Comparison of ENCODE assay signal across 13 cellular contexts in genomic region chr5:14726066-14726838, GRCh38.
DNase-seq lines count a peak whose midpoint lies in the region; ATAC-seq and TF ChIP-seq lines count a peak whose summit lies in the region.
"Had no signal": no experiment of that assay in that cellular context is flagged by ENCODE, and none has a peak within 500 bp of the region (broad histone marks: within the 10 kb centered on the region; RNA-seq: fewer than 3 reads in every experiment).

No MANE protein-coding gene starts in this region.

- no peak overlapping the region for H3K4me3 ChIP-seq in choroid plexus epithelial cell (ENCODE audit: low read depth, low read length)
- H3K4me3 ChIP-seq: tibial nerve had no signal

- CTCF ChIA-PET in activated CD8-positive, alpha-beta T cell treated with anti-CD3 and anti-CD28 coated beads for 36 hours (lab: Charles Lee), result interaction anchor here (0.8 to 5.7 kb wide), 43 partner anchors 7 to 374 kb away, joined by 3 to 123 read pairs (median 5); partner anchors contain the start of gene ANKH

- DNase-seq in A172 (ENCODE audit: low spot score) (peak; percentile 18), M059J (ENCODE audit: low read depth) (peak; percentile 80), choroid plexus epithelial cell (ENCODE audit: low read depth) (peak; percentile 73), islet precursor cell (peak; percentile 84), left lobe of liver (ENCODE audit: low spot score) (no peak)
- DNase-seq in activated CD8-positive, alpha-beta T cell treated with anti-CD3 and anti-CD28 coated beads for 36 hours, result no peak
- DNase-seq: ACHN; activated CD4-positive, alpha-beta T cell treated with anti-CD3 and anti-CD28 coated beads, Interleukin-2, amount 10 ng/mL, durations not matched to agents 24 days and 14 days; DMS153; naive thymus-derived CD4-positive, alpha-beta T cell had no signal

- H3K27ac Mint-ChIP-seq in activated CD8-positive, alpha-beta T cell treated with anti-CD3 and anti-CD28 coated beads for 36 hours, result no peak overlapping the region
- H3K27ac Mint-ChIP-seq: activated CD4-positive, alpha-beta T cell treated with anti-CD3 and anti-CD28 coated beads, Interleukin-2, amount 10 ng/mL, durations not matched to agents 24 days and 14 days had no signal

- H3K4me1 Mint-ChIP-seq in activated CD8-positive, alpha-beta T cell treated with anti-CD3 and anti-CD28 coated beads for 36 hours (ENCODE audit: low read depth), result peaks cover 9% of the 10 kb centered on the region

- no peak for TF ChIP-seq CTCF in choroid plexus epithelial cell (conservative IDR thresholded peaks at IDR 0.05; ENCODE audit: low read depth, low read length)
- TF ChIP-seq CTCF in activated CD8-positive, alpha-beta T cell treated with anti-CD3 and anti-CD28 coated beads for 36 hours (IDR thresholded peaks at IDR 0.05), result no peak

- no peaks in the 10 kb centered on the region for H3K9me3 Mint-ChIP-seq in activated CD8-positive, alpha-beta T cell treated with anti-CD3 and anti-CD28 coated beads for 36 hours
- H3K9me3 Mint-ChIP-seq: activated CD4-positive, alpha-beta T cell treated with anti-CD3 and anti-CD28 coated beads, Interleukin-2, amount 10 ng/mL, durations not matched to agents 24 days and 14 days; naive thymus-derived CD4-positive, alpha-beta T cell had no signal

- H3K36me3 Mint-ChIP-seq in activated CD8-positive, alpha-beta T cell treated with anti-CD3 and anti-CD28 coated beads for 36 hours (ENCODE audit: low read depth), result peaks cover 27% of the 10 kb centered on the region

- ATAC-seq in HG03442 (IDR thresholded peaks at IDR 0.05; ENCODE audit: unreplicated experiment) (no peak), HG03457 (IDR thresholded peaks at IDR 0.05; ENCODE audit: unreplicated experiment) (no peak), left lobe of liver (no peak)
- ATAC-seq in activated CD8-positive, alpha-beta T cell treated with anti-CD3 and anti-CD28 coated beads for 36 hours, result no peak
- ATAC-seq: naive thymus-derived CD4-positive, alpha-beta T cell had no signal

- intact Hi-C loops in activated CD8-positive, alpha-beta T cell treated with anti-CD3 and anti-CD28 coated beads for 36 hours (cut with micrococcal nuclease), result loop anchor here (5.0 kb wide), 1 partner anchor 146 kb away; the partner anchor contains the start of gene ANKH

- no peaks in the 10 kb centered on the region for H3K27me3 Mint-ChIP-seq in activated CD8-positive, alpha-beta T cell treated with anti-CD3 and anti-CD28 coated beads for 36 hours
- H3K27me3 Mint-ChIP-seq: activated CD4-positive, alpha-beta T cell treated with anti-CD3 and anti-CD28 coated beads, Interleukin-2, amount 10 ng/mL, durations not matched to agents 24 days and 14 days; naive thymus-derived CD4-positive, alpha-beta T cell had no signal

- no peak overlapping the region for H3K4me3 Mint-ChIP-seq in activated CD8-positive, alpha-beta T cell treated with anti-CD3 and anti-CD28 coated beads for 36 hours
- H3K4me3 Mint-ChIP-seq: activated CD4-positive, alpha-beta T cell treated with anti-CD3 and anti-CD28 coated beads, Interleukin-2, amount 10 ng/mL, durations not matched to agents 24 days and 14 days had no signal

- POLR2A ChIA-PET in activated CD8-positive, alpha-beta T cell treated with anti-CD3 and anti-CD28 coated beads for 36 hours (lab: Charles Lee), result interaction anchor here (0.6 to 1.9 kb wide), 3 partner anchors 19 to 261 kb away, joined by 3 to 6 read pairs (median 3); no protein-coding TSS in a partner anchor

Comparison
In these comparisons a context has a peak if more than half of its experiments do, and no peak if none do; other contexts are left out.
1. DNase-seq: peak in A172 (single experiment), M059J (single experiment), choroid plexus epithelial cell (single experiment) and islet precursor cell (single experiment); none in left lobe of liver (single experiment) and activated CD8-positive, alpha-beta T cell treated with anti-CD3 and anti-CD28 coated beads for 36 hours (single experiment).